ENCODE assay signal across 1 cellular context in genomic region chr4:22482250-22483127, GRCh38.
TF ChIP-seq lines count a peak whose summit lies in the region.

No MANE protein-coding gene starts in this region.

TF ChIP-seq in GM23338, 12 proteins besides CTCF, POLR2A, EP300 and RAD21 (continued from another document):
- TF ChIP-seq, protein P1, sequence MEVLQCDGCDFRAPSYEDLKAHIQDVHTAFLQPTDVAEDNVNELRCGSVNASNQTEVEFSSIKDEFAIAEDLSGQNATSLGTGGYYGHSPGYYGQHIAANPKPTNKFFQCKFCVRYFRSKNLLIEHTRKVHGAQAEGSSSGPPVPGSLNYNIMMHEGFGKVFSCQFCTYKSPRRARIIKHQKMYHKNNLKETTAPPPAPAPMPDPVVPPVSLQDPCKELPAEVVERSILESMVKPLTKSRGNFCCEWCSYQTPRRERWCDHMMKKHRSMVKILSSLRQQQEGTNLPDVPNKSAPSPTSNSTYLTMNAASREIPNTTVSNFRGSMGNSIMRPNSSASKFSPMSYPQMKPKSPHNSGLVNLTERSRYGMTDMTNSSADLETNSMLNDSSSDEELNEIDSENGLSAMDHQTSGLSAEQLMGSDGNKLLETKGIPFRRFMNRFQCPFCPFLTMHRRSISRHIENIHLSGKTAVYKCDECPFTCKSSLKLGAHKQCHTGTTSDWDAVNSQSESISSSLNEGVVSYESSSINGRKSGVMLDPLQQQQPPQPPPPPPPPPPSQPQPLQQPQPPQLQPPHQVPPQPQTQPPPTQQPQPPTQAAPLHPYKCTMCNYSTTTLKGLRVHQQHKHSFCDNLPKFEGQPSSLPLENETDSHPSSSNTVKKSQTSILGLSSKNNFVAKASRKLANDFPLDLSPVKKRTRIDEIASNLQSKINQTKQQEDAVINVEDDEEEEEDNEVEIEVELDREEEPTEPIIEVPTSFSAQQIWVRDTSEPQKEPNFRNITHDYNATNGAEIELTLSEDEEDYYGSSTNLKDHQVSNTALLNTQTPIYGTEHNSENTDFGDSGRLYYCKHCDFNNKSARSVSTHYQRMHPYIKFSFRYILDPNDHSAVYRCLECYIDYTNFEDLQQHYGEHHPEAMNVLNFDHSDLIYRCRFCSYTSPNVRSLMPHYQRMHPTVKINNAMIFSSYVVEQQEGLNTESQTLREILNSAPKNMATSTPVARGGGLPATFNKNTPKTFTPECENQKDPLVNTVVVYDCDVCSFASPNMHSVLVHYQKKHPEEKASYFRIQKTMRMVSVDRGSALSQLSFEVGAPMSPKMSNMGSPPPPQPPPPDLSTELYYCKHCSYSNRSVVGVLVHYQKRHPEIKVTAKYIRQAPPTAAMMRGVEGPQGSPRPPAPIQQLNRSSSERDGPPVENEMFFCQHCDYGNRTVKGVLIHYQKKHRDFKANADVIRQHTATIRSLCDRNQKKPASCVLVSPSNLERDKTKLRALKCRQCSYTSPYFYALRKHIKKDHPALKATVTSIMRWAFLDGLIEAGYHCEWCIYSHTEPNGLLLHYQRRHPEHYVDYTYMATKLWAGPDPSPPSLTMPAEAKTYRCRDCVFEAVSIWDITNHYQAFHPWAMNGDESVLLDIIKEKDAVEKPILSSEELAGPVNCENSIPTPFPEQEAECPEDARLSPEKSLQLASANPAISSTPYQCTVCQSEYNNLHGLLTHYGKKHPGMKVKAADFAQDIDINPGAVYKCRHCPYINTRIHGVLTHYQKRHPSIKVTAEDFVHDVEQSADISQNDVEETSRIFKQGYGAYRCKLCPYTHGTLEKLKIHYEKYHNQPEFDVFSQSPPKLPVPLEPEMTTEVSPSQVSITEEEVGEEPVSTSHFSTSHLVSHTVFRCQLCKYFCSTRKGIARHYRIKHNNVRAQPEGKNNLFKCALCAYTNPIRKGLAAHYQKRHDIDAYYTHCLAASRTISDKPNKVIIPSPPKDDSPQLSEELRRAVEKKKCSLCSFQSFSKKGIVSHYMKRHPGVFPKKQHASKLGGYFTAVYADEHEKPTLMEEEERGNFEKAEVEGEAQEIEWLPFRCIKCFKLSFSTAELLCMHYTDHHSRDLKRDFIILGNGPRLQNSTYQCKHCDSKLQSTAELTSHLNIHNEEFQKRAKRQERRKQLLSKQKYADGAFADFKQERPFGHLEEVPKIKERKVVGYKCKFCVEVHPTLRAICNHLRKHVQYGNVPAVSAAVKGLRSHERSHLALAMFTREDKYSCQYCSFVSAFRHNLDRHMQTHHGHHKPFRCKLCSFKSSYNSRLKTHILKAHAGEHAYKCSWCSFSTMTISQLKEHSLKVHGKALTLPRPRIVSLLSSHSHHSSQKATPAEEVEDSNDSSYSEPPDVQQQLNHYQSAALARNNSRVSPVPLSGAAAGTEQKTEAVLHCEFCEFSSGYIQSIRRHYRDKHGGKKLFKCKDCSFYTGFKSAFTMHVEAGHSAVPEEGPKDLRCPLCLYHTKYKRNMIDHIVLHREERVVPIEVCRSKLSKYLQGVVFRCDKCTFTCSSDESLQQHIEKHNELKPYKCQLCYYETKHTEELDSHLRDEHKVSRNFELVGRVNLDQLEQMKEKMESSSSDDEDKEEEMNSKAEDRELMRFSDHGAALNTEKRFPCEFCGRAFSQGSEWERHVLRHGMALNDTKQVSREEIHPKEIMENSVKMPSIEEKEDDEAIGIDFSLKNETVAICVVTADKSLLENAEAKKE (CRISPR knock-in tag; IDR thresholded peaks at IDR 0.05): no peak
- no peak for TF ChIP-seq ZNF331 (CRISPR knock-in tag; IDR thresholded peaks at IDR 0.05; ENCODE audit: low read depth)
- TF ChIP-seq NANOG (IDR thresholded peaks at IDR 0.05; ENCODE audit: borderline replicate concordance): no peak
- TF ChIP-seq JUNB (IDR thresholded peaks at IDR 0.05; ENCODE audit: unreplicated experiment): no peak
- no peak for TF ChIP-seq STAT1 (IDR thresholded peaks at IDR 0.05; ENCODE audit: unreplicated experiment)
- TF ChIP-seq CREB1 (CRISPR knock-in tag; IDR thresholded peaks at IDR 0.05; ENCODE audit: low read depth): no peak
- TF ChIP-seq EZH2 (IDR thresholded peaks at IDR 0.05; ENCODE audit: low read depth, unreplicated experiment): no peak
